23 cellular contexts compared by ENCODE assay signal in the genomic region with DNA sequence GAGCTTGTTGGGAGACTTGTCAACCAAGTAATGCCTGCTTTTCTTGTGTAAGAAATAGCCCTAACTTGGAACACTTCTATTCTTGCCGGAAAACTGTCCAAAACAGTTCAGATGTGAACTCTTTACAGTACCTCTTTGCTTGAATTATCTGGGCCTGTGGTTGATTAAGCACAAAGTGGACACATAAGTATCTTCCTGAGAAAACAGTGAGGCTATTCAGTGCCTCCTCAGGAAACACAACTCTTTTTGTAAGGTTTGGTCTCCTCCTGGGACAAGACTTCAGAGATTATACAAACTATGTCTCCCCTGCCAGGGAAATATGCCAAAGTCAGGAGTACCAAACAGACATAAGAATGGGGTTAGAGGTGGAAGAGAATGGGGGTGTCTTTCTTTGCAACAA.
DNase-seq lines count a peak whose midpoint lies in the region; FAIRE-seq and TF ChIP-seq lines count a peak whose summit lies in the region.
"Had no signal": no experiment of that assay in that cellular context is flagged by ENCODE, and none has a peak within 500 bp of the region (broad histone marks: within the 10 kb centered on the region; RNA-seq: fewer than 3 reads in every experiment).

No MANE protein-coding gene starts in this region.

- TF ChIP-seq CTCF in H1 (IDR thresholded peaks at IDR 0.05; ENCODE audit: control extremely low read depth in 1 of 3, insufficient read depth in 1 of 3, low read depth in 1 of 3, low read length in 3 of 3) = no peak
- TF ChIP-seq CTCF in testis (IDR thresholded peaks at IDR 0.05) = no peak
- no peak for TF ChIP-seq CTCF in coronary artery (IDR thresholded peaks at IDR 0.05)

- intact Hi-C loops in testis (cut with DNase I; ENCODE audit: low total_unique reads) = no loop called here

- H3K23me2 ChIP-seq in H1 (ENCODE audit: low read depth, low read length) = no peaks in the 10 kb centered on the region

- no peak overlapping the region for H3K4ac ChIP-seq in H1 (replicated peaks; ENCODE audit: insufficient read length, low read depth, low read length)

- H3K9ac ChIP-seq in H1 (replicated peaks in 1 of 4; ENCODE audit: extremely low read depth in 1 of 4, low read depth in 3 of 4, low read length in 3 of 4) (no peak overlapping the region), rectal smooth muscle tissue (ENCODE audit: low read length) (no peak overlapping the region)
- H3K9ac ChIP-seq: BLaER1 had no signal

- H2AK5ac ChIP-seq in H1 (ENCODE audit: low read depth, low read length) = no peak overlapping the region

- 78% methylated on average over 1 of the region's 1 CpG; no CpG with 5 or more reads in 1 of the 2 experiments for WGBS in H1 (ENCODE audit: extremely low coverage in 1 of 2, insufficient coverage in 1 of 2, insufficient read length in 1 of 2, insufficient replicate concordance in 2 of 2, low coverage in 1 of 2, low lambda C conversion rate in 2 of 2, missing lambda C conversion rate in 1 of 2), 2 experiments
- 57 to 61% methylated on average over 1 of the region's 1 CpG for WGBS in testis, 2 donors

- H4K20me1 ChIP-seq in H1 (replicated peaks in 1 of 2; ENCODE audit: control insufficient read depth in 1 of 2, insufficient read depth in 2 of 2, low read length in 2 of 2) = no peaks in the 10 kb centered on the region
- H4K20me1 ChIP-seq: BLaER1 had no signal

- POLR2A ChIA-PET in H1 (lab: Charles Lee; ENCODE audit: partially characterized antibody) = no interaction called here

- H3K4me3 ChIP-seq in H1 (ENCODE audit: extremely low read depth in 1 of 4, insufficient read depth in 2 of 4, low read depth in 3 of 4, low read length in 4 of 4) (no peak overlapping the region), rectal smooth muscle tissue (ENCODE audit: low read length) (no peak overlapping the region), testis (no peak overlapping the region), coronary artery (no peak overlapping the region)
- H3K4me3 ChIP-seq: BLaER1 had no signal

- no peak overlapping the region for H3K56ac ChIP-seq in H1 (replicated peaks; ENCODE audit: insufficient read length, low read depth, low read length)

- DNase-seq in COLO829 (ENCODE audit: low spot score) (peak; percentile 81), H1 (ENCODE audit: low read depth in 1 of 2, low spot score in 2 of 2) (no peak), testis (peak; percentile 49), coronary artery (ENCODE audit: low spot score) (no peak), NCI-H345 (lab: John Stamatoyannopoulos, UW) (no peak), NCI-H82 treated with DMSO at 0.1 percent for 48 hours (lab: John Stamatoyannopoulos, UW; ENCODE audit: unreplicated experiment) (no peak)
- DNase-seq: CD4-positive, CD25-positive, alpha-beta regulatory T cell; CD8-positive, alpha-beta T cell; DMS 273 treated with DMSO at 0.1 percent for 48 hours; DMS79; EL; GDM1; GOT3; H7; HCEC 1CT had no signal

- no peak overlapping the region for H2BK12ac ChIP-seq in H1 (ENCODE audit: low read depth, low read length)

- H4K8ac ChIP-seq in H1 (ENCODE audit: extremely low read depth, insufficient read depth, low read length) = no peak overlapping the region

- no peak overlapping the region for H2BK5ac ChIP-seq in H1 (ENCODE audit: low read depth, low read length)

- TF ChIP-seq POLR2A in H1 (IDR thresholded peaks at IDR 0.05; ENCODE audit: control extremely low read depth in 1 of 2, low read depth in 2 of 2, low read length in 2 of 2) (no peak), testis (IDR thresholded peaks at IDR 0.05) (no peak)

- H3K36me3 ChIP-seq in H1 (ENCODE audit: control insufficient read depth in 2 of 4, insufficient read depth in 4 of 4, low read length in 3 of 4) (no peaks in the 10 kb centered on the region), rectal smooth muscle tissue (ENCODE audit: control insufficient read depth, insufficient read depth, low read length) (no peaks in the 10 kb centered on the region), testis (ENCODE audit: low read depth, missing control alignments) (no peaks in the 10 kb centered on the region)
- H3K36me3 ChIP-seq: BLaER1 had no signal

- no peak overlapping the region for H4K91ac ChIP-seq in H1 (replicated peaks; ENCODE audit: insufficient read length, low read length)

- no peak overlapping the region for H3K4me2 ChIP-seq in H1 (ENCODE audit: insufficient read depth in 1 of 2, low read depth in 2 of 2, low read length in 2 of 2)

- H3K4me1 ChIP-seq in H1 (replicated peaks in 1 of 4; ENCODE audit: control insufficient read depth in 3 of 4, insufficient read depth in 4 of 4, low read length in 3 of 4) = no peaks in the 10 kb centered on the region
- peaks cover 4% of the 10 kb centered on the region for H3K4me1 ChIP-seq in rectal smooth muscle tissue (ENCODE audit: control insufficient read depth, insufficient read depth, low read length)
- H3K4me1 ChIP-seq in testis = peaks cover 3% of the 10 kb centered on the region

- H3K79me2 ChIP-seq in H1 (ENCODE audit: control insufficient read depth in 1 of 2, insufficient read depth in 2 of 2, low read length in 2 of 2) = no peaks in the 10 kb centered on the region

- H3K14ac ChIP-seq in H1 (ENCODE audit: insufficient read length) = no peak overlapping the region

- H3K79me1 ChIP-seq in H1 (ENCODE audit: low read depth, low read length) = no peaks in the 10 kb centered on the region

- TF ChIP-seq EP300 in H1 (IDR thresholded peaks at IDR 0.05; ENCODE audit: borderline replicate concordance in 1 of 2, low read depth in 2 of 2, low read length in 2 of 2) = no peak

- H3K27ac ChIP-seq in H1 (ENCODE audit: low read depth, low read length) (no peak overlapping the region), rectal smooth muscle tissue (ENCODE audit: low read depth, low read length) (peak overlapping the region; percentile 24), testis (peak overlapping the region; percentile 35 to 55), coronary artery (no peak overlapping the region)
- H3K27ac ChIP-seq: 22Rv1, BLaER1, C4-2B had no signal

- FAIRE-seq in H1 (lab: Jason Lieb, UNC) = no peak
- FAIRE-seq: A204.1, D721Med, GM12891, GM18507 had no signal

- no peaks in the 10 kb centered on the region for H3K27me3 ChIP-seq in H1 (replicated peaks in 1 of 4; ENCODE audit: control insufficient read depth in 3 of 4, extremely low read depth in 1 of 4, insufficient read depth in 3 of 4, low read length in 3 of 4)
- peaks cover 2% of the 10 kb centered on the region for H3K27me3 ChIP-seq in rectal smooth muscle tissue (ENCODE audit: control insufficient read depth, insufficient read depth, low read length)
- no peaks in the 10 kb centered on the region for H3K27me3 ChIP-seq in testis
- H3K27me3 ChIP-seq: BLaER1 had no signal

- CTCF ChIA-PET in H1 (lab: Charles Lee; ENCODE audit: partially characterized antibody) = no interaction called here

- H2BK15ac ChIP-seq in H1 (ENCODE audit: low read length) = 0 out of 2 replicates have a peak overlapping the region, but pooled peaks have one; percentile 53

- no peak overlapping the region for H2BK20ac ChIP-seq in H1 (ENCODE audit: low read length)

- H4K5ac ChIP-seq in H1 (ENCODE audit: insufficient read length, low read depth, low read length) = no peak overlapping the region

- TF ChIP-seq RAD21 in H1 (IDR thresholded peaks at IDR 0.05 in 1 of 2, conservative IDR thresholded peaks at IDR 0.05 in 1 of 2; ENCODE audit: low read depth in 2 of 2, low read length in 2 of 2) = no peak

- H3K23ac ChIP-seq in H1 (ENCODE audit: insufficient read length) = no peak overlapping the region

- no peak overlapping the region for H2AFZ ChIP-seq in H1 (ENCODE audit: low read length)

- no peak overlapping the region for H3K18ac ChIP-seq in H1 (ENCODE audit: extremely low read depth, low read length)

- H2BK120ac ChIP-seq in H1 (replicated peaks; ENCODE audit: low read depth, low read length) = no peak overlapping the region

- H3K9me3 ChIP-seq in H1 (ENCODE audit: insufficient read depth in 2 of 2, low read depth in 1 of 2, low read length in 1 of 2) (no peaks in the 10 kb centered on the region), testis (no peaks in the 10 kb centered on the region)

TF ChIP-seq in H1, 55 proteins besides CTCF, POLR2A, EP300 and RAD21:
- TF ChIP-seq PHF8 (conservative IDR thresholded peaks at IDR 0.05; ENCODE audit: low read depth, low read length) (no peak), CTBP2 (IDR thresholded peaks at IDR 0.05; ENCODE audit: borderline replicate concordance, insufficient read depth, insufficient read length, low read length) (no peak), JUN (IDR thresholded peaks at IDR 0.05; ENCODE audit: low read depth, low read length) (no peak), FOSL1 (IDR thresholded peaks at IDR 0.05; ENCODE audit: insufficient read depth, low read depth, low read length) (no peak)
- TF ChIP-seq, protein P1, sequence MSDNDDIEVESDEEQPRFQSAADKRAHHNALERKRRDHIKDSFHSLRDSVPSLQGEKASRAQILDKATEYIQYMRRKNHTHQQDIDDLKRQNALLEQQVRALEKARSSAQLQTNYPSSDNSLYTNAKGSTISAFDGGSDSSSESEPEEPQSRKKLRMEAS (IDR thresholded peaks at IDR 0.05) = no peak

Comparison
In these comparisons a context has a peak if more than half of its experiments do, and no peak if none do; other contexts are left out.
1. DNase-seq: peak in COLO829 (single experiment) and testis (single experiment); none in H1 (0 of 2), coronary artery (single experiment), NCI-H345 (single experiment) and NCI-H82 treated with DMSO at 0.1 percent for 48 hours (single experiment).
2. H3K27ac ChIP-seq: peak in rectal smooth muscle tissue (single experiment) and testis (2 of 2); none in H1 (single experiment) and coronary artery (0 of 2).